Comparison of ENCODE assay signal across 1 cellular context in genomic region chr6:110815260-110816109, GRCh38.
A peak's percentile ranks its signal among the peaks of the same experiment; 100 is the strongest.
TF ChIP-seq lines count a peak whose summit lies in the region.

CDK19 (minus strand) TSS chr6:110815469; CDS start chr6:110815136, 333 bp downstream.

TF ChIP-seq in A549, 52 proteins besides CTCF, POLR2A, EP300 and RAD21 (continued from another document):
- TF ChIP-seq HOXA7 (CRISPR knock-in tag; IDR thresholded peaks at IDR 0.05) (no peak), BCL3 (IDR thresholded peaks at IDR 0.05) (peak; percentile 76; the same call in 1 of the 3 replicates), CEBPB (IDR thresholded peaks at IDR 0.05) (no peak), HEYL (CRISPR knock-in tag; IDR thresholded peaks at IDR 0.05) (no peak), ESRRA (IDR thresholded peaks at IDR 0.05; ENCODE audit: borderline replicate concordance, low read length) (no peak), CHD4 (IDR thresholded peaks at IDR 0.05; ENCODE audit: borderline replicate concordance) (no peak), KDM1A (IDR thresholded peaks at IDR 0.05; ENCODE audit: low read depth) (no peak), REST (IDR thresholded peaks at IDR 0.05) (no peak), TP53 (CRISPR knock-in tag; IDR thresholded peaks at IDR 0.05) (no peak), EHF (CRISPR knock-in tag; IDR thresholded peaks at IDR 0.05) (no peak), ELK1 (IDR thresholded peaks at IDR 0.05; ENCODE audit: low read depth, low read length) (no peak), FOXS1 (CRISPR knock-in tag; IDR thresholded peaks at IDR 0.05) (no peak), RNF2 (IDR thresholded peaks at IDR 0.05; ENCODE audit: borderline replicate concordance, low read depth) (no peak), RARB (CRISPR knock-in tag; IDR thresholded peaks at IDR 0.05) (no peak), CBX2 (IDR thresholded peaks at IDR 0.05; ENCODE audit: borderline replicate concordance, low read depth) (no peak), TFCP2L1 (CRISPR knock-in tag; IDR thresholded peaks at IDR 0.05) (no peak), PHF8 (IDR thresholded peaks at IDR 0.05; ENCODE audit: borderline replicate concordance, low read depth) (peak; percentile 45), HOXB5 (CRISPR knock-in tag; IDR thresholded peaks at IDR 0.05) (no peak), RCOR1 (IDR thresholded peaks at IDR 0.05; ENCODE audit: low read depth, low read length) (no peak), ZC3H11A (IDR thresholded peaks at IDR 0.05) (no peak), FOSB (CRISPR knock-in tag; IDR thresholded peaks at IDR 0.05) (no peak), MAFK (IDR thresholded peaks at IDR 0.05; ENCODE audit: partially characterized antibody) (peak; percentile 99), HOXB13 (CRISPR knock-in tag; IDR thresholded peaks at IDR 0.05; ENCODE audit: low read depth) (no peak), MAX (IDR thresholded peaks at IDR 0.05) (peak; percentile 70)
